In the genomic region with DNA sequence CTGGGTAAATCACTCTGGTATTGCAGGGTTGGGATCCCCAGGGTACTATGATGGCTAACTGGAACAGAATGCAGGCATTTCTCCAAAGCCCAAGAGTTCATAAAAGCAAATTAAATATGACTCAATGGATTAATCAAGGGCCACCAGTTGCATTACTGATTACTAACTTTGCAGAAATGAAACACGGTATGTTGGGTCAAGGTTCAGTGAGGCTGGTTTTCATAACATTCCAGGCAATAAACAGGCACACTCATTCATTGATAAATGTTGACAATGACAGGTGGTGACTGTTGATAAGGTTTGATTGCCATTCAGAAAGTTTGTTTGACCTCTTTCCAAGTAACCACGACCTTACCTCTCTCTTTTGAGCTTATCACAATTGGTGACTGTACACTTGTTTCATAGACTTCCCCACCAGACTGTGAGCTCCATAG, we compare ENCODE assay signal across 7 cellular contexts. TPM values are rescaled to one million over a fixed set of nuclear protein-coding genes. Genes with fewer than 3 reads are reported as not detected.
DNase-seq lines count a peak whose midpoint lies in the region; ATAC-seq, FAIRE-seq and TF ChIP-seq lines count a peak whose summit lies in the region.

No MANE protein-coding gene starts in this region.

- no peak overlapping the region for H4K91ac ChIP-seq in neuronal stem cell (ENCODE audit: low read depth, low read length, poor library complexity)

- H3K4me3 ChIP-seq in Panc1 (ENCODE audit: low read depth in 2 of 2, low read length in 2 of 2) (peak overlapping the region; percentile 89 to 96), neuronal stem cell (ENCODE audit: low read length in 2 of 2) (peak overlapping the region; percentile 25 to 79)

- no peak for TF ChIP-seq POLR2A in GM12891 (IDR thresholded peaks at IDR 0.05; ENCODE audit: low read depth, low read length)

- BruUV-seq in Panc1 (replicated peaks; lab: Mats Ljungman, UMichigan): no TSS peak

- CTCF ChIA-PET in Panc1 (lab: Charles Lee): no interaction called here

- peaks cover 6% of the 10 kb centered on the region for H3K79me1 ChIP-seq in neuronal stem cell (ENCODE audit: low read depth, low read length)

- no peak overlapping the region for H2BK12ac ChIP-seq in neuronal stem cell (ENCODE audit: low read length)

- TF ChIP-seq CTCF in Panc1 (IDR thresholded peaks at IDR 0.05): no peak

- peak; percentile 2 for DNase-seq in Panc1 (ENCODE audit: low read depth, low spot score)
- DNase-seq in effector memory CD8-positive, alpha-beta T cell: no peak
- no peak for DNase-seq in neuronal stem cell (ENCODE audit: low spot score)
- no peak for DNase-seq in head of caudate nucleus
- DNase-seq in HuH-7.5 (ENCODE audit: low spot score): no peak
- DNase-seq in GM12891 (ENCODE audit: insufficient read length, low spot score): no peak

- no peak for FAIRE-seq in GM12891 (lab: Jason Lieb, UNC)

- no peak overlapping the region for H2BK120ac ChIP-seq in neuronal stem cell (ENCODE audit: low read depth, low read length)

- intact Hi-C loops in Panc1 (cut with micrococcal nuclease; ENCODE audit: unreplicated experiment): no loop called here
- intact Hi-C loops in head of caudate nucleus (cut with DNase I): no loop called here

- peak overlapping the region; percentile 97 for H2AFZ ChIP-seq in neuronal stem cell (ENCODE audit: low read length)

- H3K27ac ChIP-seq in Panc1 (ENCODE audit: low read length): peak overlapping the region; percentile 95
- peak overlapping the region; percentile 27 for H3K27ac ChIP-seq in neuronal stem cell (replicated peaks; ENCODE audit: low read length)

- H3K23ac ChIP-seq in neuronal stem cell (ENCODE audit: low read depth, low read length, poor library complexity): no peak overlapping the region

- peak overlapping the region; percentile 89 for H3K4me2 ChIP-seq in neuronal stem cell (ENCODE audit: insufficient read depth, low read length, poor library complexity, severe bottlenecking)

- H3K4me3 Mint-ChIP-seq in effector memory CD8-positive, alpha-beta T cell: peak overlapping the region; percentile 73 to 83

- no peak overlapping the region for H3K9ac ChIP-seq in neuronal stem cell (ENCODE audit: low read depth, low read length, poor library complexity)

- no peaks in the 10 kb centered on the region; the same call in 1 of the 2 replicates for H3K36me3 ChIP-seq in Panc1 (ENCODE audit: control insufficient read depth, insufficient read depth, low read length)
- H3K36me3 ChIP-seq in neuronal stem cell (replicated peaks in 1 of 2; ENCODE audit: control insufficient read depth in 2 of 2, insufficient read depth in 2 of 2, low read length in 2 of 2): peaks cover 7 to 29% of the 10 kb centered on the region in 2 donors

- H3K27me3 Mint-ChIP-seq in effector memory CD8-positive, alpha-beta T cell: no peaks in the 10 kb centered on the region

- POLR2A ChIA-PET in Panc1 (lab: Charles Lee): no interaction called here

- H3K27me3 ChIP-seq in Panc1 (ENCODE audit: control insufficient read depth, insufficient read depth, low read length): no peaks in the 10 kb centered on the region
- no peaks in the 10 kb centered on the region for H3K27me3 ChIP-seq in neuronal stem cell (ENCODE audit: control insufficient read depth in 3 of 3, insufficient read depth in 3 of 3, low read depth in 1 of 3, low read length in 3 of 3)

- peaks cover 36% of the 10 kb centered on the region for H3K36me3 Mint-ChIP-seq in effector memory CD8-positive, alpha-beta T cell (ENCODE audit: insufficient read depth)

- peaks cover 28 to 37% of the 10 kb centered on the region in 2 donors for H3K4me1 Mint-ChIP-seq in effector memory CD8-positive, alpha-beta T cell (ENCODE audit: low read depth in 2 of 2)

- H2AK5ac ChIP-seq in neuronal stem cell (ENCODE audit: low read depth, low read length): no peak overlapping the region

- H2BK5ac ChIP-seq in neuronal stem cell (ENCODE audit: low read length): no peak overlapping the region

- H3K9me3 ChIP-seq in Panc1 (ENCODE audit: control insufficient read depth, insufficient read depth, low read depth, low read length) (no peaks in the 10 kb centered on the region), neuronal stem cell (replicated peaks in 1 of 2; ENCODE audit: control insufficient read depth in 2 of 2, insufficient read depth in 1 of 2, low read depth in 1 of 2, low read length in 2 of 2) (no peaks in the 10 kb centered on the region)

- no peak overlapping the region for H3K4ac ChIP-seq in neuronal stem cell (ENCODE audit: low read length)

- WGBS in neuronal stem cell (ENCODE audit: extremely low coverage in 2 of 2, insufficient read length in 2 of 2, insufficient replicate concordance in 1 of 2), 2 donors: no CpG with 5 or more reads among the region's 2 CpGs

- no peak overlapping the region for H2BK15ac ChIP-seq in neuronal stem cell (ENCODE audit: low read length)

- H3K18ac ChIP-seq in neuronal stem cell (ENCODE audit: low read length): no peak overlapping the region

- H3K27ac Mint-ChIP-seq in effector memory CD8-positive, alpha-beta T cell: peak overlapping the region; percentile 92 to 96

- peak; percentile 2 for ATAC-seq in GM21723 (IDR thresholded peaks at IDR 0.05; ENCODE audit: unreplicated experiment)
- ATAC-seq in Panc1: peak; percentile 22
- ATAC-seq in effector memory CD8-positive, alpha-beta T cell (replicated peaks): no peak

- H3K9me3 Mint-ChIP-seq in effector memory CD8-positive, alpha-beta T cell: no peaks in the 10 kb centered on the region

- in situ Hi-C loops in Panc1 (cut with HindIII; ENCODE audit: low pct_unique_long_range_greater_than_20kb, low sequenced_read_pairs): no loop called here

- peaks cover 10% of the 10 kb centered on the region; the same call in 1 of the 2 replicates for H3K4me1 ChIP-seq in Panc1 (ENCODE audit: control insufficient read depth, insufficient read depth, low read length)
- peaks cover 2 to 3% of the 10 kb centered on the region in 2 donors for H3K4me1 ChIP-seq in neuronal stem cell (ENCODE audit: control insufficient read depth in 2 of 2, insufficient read depth in 1 of 2, low read depth in 1 of 2, low read length in 2 of 2)

- no peak overlapping the region for H4K8ac ChIP-seq in neuronal stem cell (ENCODE audit: low read depth, low read length)

- no peak overlapping the region for H3K14ac ChIP-seq in neuronal stem cell (ENCODE audit: low read length)

TF ChIP-seq in GM12891, 5 proteins besides CTCF, POLR2A, EP300 and RAD21:
- no peak for TF ChIP-seq POLR2AphosphoS5 (IDR thresholded peaks at IDR 0.05; ENCODE audit: low read depth, low read length)
- no peak for TF ChIP-seq SPI1 (IDR thresholded peaks at IDR 0.05; ENCODE audit: low read depth, low read length)
- TF ChIP-seq TAF1 (IDR thresholded peaks at IDR 0.05; ENCODE audit: low read depth, low read length): no peak
- TF ChIP-seq POU2F2 (IDR thresholded peaks at IDR 0.05; ENCODE audit: low read depth, low read length): no peak
- no peak for TF ChIP-seq PAX5 (IDR thresholded peaks at IDR 0.05; ENCODE audit: insufficient read depth, low read length, severe bottlenecking)

RNA-seq across cellular contexts. Expression of a gene that starts 0.5 kb away (rescaled TPM):
- total RNA-seq in Panc1 (2021; ENCODE audit: unreplicated experiment): 88.7 TPM
- 122 TPM for polyA plus RNA-seq in Panc1 (2012; ENCODE audit: insufficient read length)
- 44.3 TPM for polyA plus RNA-seq in neuronal stem cell (2013, experiment 1 of 2)
- 44.6 TPM for polyA plus RNA-seq in neuronal stem cell (2013, experiment 2 of 2)
- polyA plus RNA-seq in GM12891 (2012; ENCODE audit: low read depth, missing spikeins): 49.4 TPM

RNA-seq across cellular contexts. Expression of a gene that starts 12.0 kb away (rescaled TPM):
- 44.6 TPM for total RNA-seq in Panc1 (2021; ENCODE audit: unreplicated experiment)
- 57.8 TPM for polyA plus RNA-seq in Panc1 (2012; ENCODE audit: insufficient read length)
- polyA plus RNA-seq in neuronal stem cell (2013, experiment 1 of 2): 87.0 TPM
- polyA plus RNA-seq in neuronal stem cell (2013, experiment 2 of 2): 83.2 TPM
- 51.4 TPM for polyA plus RNA-seq in GM12891 (2012; ENCODE audit: low read depth, missing spikeins)

RNA-seq across cellular contexts. Expression of a gene that starts 23.9 kb away (rescaled TPM):
- total RNA-seq in Panc1 (2021; ENCODE audit: unreplicated experiment): not detected
- not detected for polyA plus RNA-seq in Panc1 (2012; ENCODE audit: insufficient read length)
- polyA plus RNA-seq in neuronal stem cell (2013, experiment 1 of 2): not detected
- polyA plus RNA-seq in neuronal stem cell (2013, experiment 2 of 2): not detected
- polyA plus RNA-seq in GM12891 (2012; ENCODE audit: low read depth, missing spikeins): not detected

RNA-seq across cellular contexts. Expression of a gene that starts 53.7 kb away (rescaled TPM):
- not detected for total RNA-seq in Panc1 (2021; ENCODE audit: unreplicated experiment)
- not detected for polyA plus RNA-seq in Panc1 (2012; ENCODE audit: insufficient read length)
- polyA plus RNA-seq in neuronal stem cell (2013, experiment 1 of 2): 0.01 TPM
- polyA plus RNA-seq in neuronal stem cell (2013, experiment 2 of 2): 0.04 TPM
- 75.2 TPM for polyA plus RNA-seq in GM12891 (2012; ENCODE audit: low read depth, missing spikeins)
